ENCODE assay signal across 1 cellular context in the genomic region with DNA sequence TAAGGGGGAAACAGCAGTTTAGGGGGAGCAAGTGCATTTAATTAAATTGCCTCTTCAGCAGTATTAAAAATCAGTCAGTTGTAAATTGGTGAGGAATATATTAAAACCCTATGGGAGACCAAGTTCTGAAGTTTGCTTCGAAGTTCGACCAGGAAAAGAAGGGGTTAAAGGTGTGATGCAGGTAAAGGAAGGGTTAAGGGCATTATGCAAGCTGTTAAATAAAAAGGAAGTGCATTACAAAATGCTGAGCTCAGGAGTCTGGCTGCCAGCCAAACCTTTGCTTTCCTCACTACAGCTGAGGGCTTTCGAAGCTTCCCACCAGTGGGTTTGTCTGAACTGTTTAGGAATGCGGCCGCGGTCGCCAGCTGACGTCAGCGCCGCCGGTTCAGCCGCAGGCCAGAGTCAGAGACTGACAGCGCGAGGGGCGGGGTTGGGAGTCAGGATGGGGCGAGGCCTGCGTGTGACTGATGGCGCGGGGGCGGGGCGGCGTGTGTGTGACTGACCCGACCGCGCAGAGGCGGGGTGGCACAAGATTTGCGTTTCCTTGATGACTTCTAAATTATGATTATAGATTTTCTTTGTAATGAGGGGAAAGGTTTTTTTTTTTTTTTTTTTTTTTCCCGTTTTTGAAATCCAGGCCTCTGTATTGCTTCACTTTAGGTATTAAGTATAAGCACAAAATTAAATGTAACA.
A peak's percentile ranks its signal among the peaks of the same experiment; 100 is the strongest.
TF ChIP-seq lines count a peak whose summit lies in the region.

No MANE protein-coding gene starts in this region.

TF ChIP-seq in SK-N-SH, 30 proteins besides CTCF, POLR2A, EP300 and RAD21 (continued from another document):
- peak; percentile 65; the same call in 1 of the 2 replicates for TF ChIP-seq REST (IDR thresholded peaks at IDR 0.05; ENCODE audit: low read depth, low read length)
- TF ChIP-seq GATA2 (CRISPR knock-in tag; IDR thresholded peaks at IDR 0.05) = no peak
- peak; percentile 70; the same call in 1 of the 2 replicates for TF ChIP-seq SIN3A (IDR thresholded peaks at IDR 0.05; ENCODE audit: borderline replicate concordance, low read depth, low read length)
- TF ChIP-seq TCF12 (IDR thresholded peaks at IDR 0.05) = peak; percentile 94
- peak; percentile 56; the same call in 1 of the 2 replicates for TF ChIP-seq FOSL2 (IDR thresholded peaks at IDR 0.05; ENCODE audit: borderline replicate concordance, low read depth)
- TF ChIP-seq POLR2AphosphoS5 (IDR thresholded peaks at IDR 0.05; ENCODE audit: low read depth, low read length) = peak; percentile 65; the same call in 1 of the 2 replicates
- peak; percentile 68 for TF ChIP-seq CHD2 (IDR thresholded peaks at IDR 0.05; ENCODE audit: low read length, partially characterized antibody)
- TF ChIP-seq ELF1 (IDR thresholded peaks at IDR 0.05) = peak; percentile 67
- 0 out of 2 replicates have a peak, but pooled peaks have one; percentile 46 for TF ChIP-seq MEF2A (IDR thresholded peaks at IDR 0.05; ENCODE audit: borderline replicate concordance, low read depth)
- peak; percentile 99 for TF ChIP-seq NFIC (IDR thresholded peaks at IDR 0.05; ENCODE audit: borderline replicate concordance)
- TF ChIP-seq GABPA (IDR thresholded peaks at IDR 0.05; ENCODE audit: low read depth) = peak; percentile 44; the same call in 1 of the 2 replicates
- TF ChIP-seq IRF3 (IDR thresholded peaks at IDR 0.05; ENCODE audit: low read depth, low read length) = no peak
- TF ChIP-seq RXRA (IDR thresholded peaks at IDR 0.05; ENCODE audit: borderline replicate concordance, low read depth) = peak; percentile 99
- peak; percentile 98 for TF ChIP-seq PBX3 (IDR thresholded peaks at IDR 0.05)
- TF ChIP-seq RFX5 (IDR thresholded peaks at IDR 0.05; ENCODE audit: low read length) = no peak
- TF ChIP-seq JUND (IDR thresholded peaks at IDR 0.05) = peak; percentile 85
- TF ChIP-seq, protein P1, sequence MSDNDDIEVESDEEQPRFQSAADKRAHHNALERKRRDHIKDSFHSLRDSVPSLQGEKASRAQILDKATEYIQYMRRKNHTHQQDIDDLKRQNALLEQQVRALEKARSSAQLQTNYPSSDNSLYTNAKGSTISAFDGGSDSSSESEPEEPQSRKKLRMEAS (IDR thresholded peaks at IDR 0.05; ENCODE audit: low read depth) = peak; percentile 83
- TF ChIP-seq TAF1 (IDR thresholded peaks at IDR 0.05; ENCODE audit: borderline replicate concordance, low read depth, low read length) = no peak
- 0 out of 2 replicates have a peak, but pooled peaks have one; percentile 49 for TF ChIP-seq FOXM1 (IDR thresholded peaks at IDR 0.05; ENCODE audit: low read depth)
- no peak; the same call in 1 of the 2 replicates for TF ChIP-seq SMC3 (IDR thresholded peaks at IDR 0.05; ENCODE audit: low read depth, low read length)
- TF ChIP-seq TEAD4 (IDR thresholded peaks at IDR 0.05; ENCODE audit: borderline replicate concordance, insufficient read depth) = peak; percentile 92
- TF ChIP-seq, protein P2, sequence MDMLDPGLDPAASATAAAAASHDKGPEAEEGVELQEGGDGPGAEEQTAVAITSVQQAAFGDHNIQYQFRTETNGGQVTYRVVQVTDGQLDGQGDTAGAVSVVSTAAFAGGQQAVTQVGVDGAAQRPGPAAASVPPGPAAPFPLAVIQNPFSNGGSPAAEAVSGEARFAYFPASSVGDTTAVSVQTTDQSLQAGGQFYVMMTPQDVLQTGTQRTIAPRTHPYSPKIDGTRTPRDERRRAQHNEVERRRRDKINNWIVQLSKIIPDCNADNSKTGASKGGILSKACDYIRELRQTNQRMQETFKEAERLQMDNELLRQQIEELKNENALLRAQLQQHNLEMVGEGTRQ (IDR thresholded peaks at IDR 0.05; ENCODE audit: borderline replicate concordance, low read depth, low read length) = no peak
- peak; percentile 89 for TF ChIP-seq ZBTB33 (IDR thresholded peaks at IDR 0.05; ENCODE audit: borderline replicate concordance, low read depth)
- peak; percentile 67; the same call in 1 of the 2 replicates for TF ChIP-seq MXI1 (IDR thresholded peaks at IDR 0.05; ENCODE audit: low read depth, low read length)
- TF ChIP-seq NRF1 (IDR thresholded peaks at IDR 0.05; ENCODE audit: low read depth, low read length) = peak; percentile 16; the same call in 1 of the 2 replicates
- no peak for TF ChIP-seq FOXJ3 (CRISPR knock-in tag; IDR thresholded peaks at IDR 0.05)
TF ChIP-seq in SK-N-SH: peak in this region for 20.
